In the genomic region with DNA sequence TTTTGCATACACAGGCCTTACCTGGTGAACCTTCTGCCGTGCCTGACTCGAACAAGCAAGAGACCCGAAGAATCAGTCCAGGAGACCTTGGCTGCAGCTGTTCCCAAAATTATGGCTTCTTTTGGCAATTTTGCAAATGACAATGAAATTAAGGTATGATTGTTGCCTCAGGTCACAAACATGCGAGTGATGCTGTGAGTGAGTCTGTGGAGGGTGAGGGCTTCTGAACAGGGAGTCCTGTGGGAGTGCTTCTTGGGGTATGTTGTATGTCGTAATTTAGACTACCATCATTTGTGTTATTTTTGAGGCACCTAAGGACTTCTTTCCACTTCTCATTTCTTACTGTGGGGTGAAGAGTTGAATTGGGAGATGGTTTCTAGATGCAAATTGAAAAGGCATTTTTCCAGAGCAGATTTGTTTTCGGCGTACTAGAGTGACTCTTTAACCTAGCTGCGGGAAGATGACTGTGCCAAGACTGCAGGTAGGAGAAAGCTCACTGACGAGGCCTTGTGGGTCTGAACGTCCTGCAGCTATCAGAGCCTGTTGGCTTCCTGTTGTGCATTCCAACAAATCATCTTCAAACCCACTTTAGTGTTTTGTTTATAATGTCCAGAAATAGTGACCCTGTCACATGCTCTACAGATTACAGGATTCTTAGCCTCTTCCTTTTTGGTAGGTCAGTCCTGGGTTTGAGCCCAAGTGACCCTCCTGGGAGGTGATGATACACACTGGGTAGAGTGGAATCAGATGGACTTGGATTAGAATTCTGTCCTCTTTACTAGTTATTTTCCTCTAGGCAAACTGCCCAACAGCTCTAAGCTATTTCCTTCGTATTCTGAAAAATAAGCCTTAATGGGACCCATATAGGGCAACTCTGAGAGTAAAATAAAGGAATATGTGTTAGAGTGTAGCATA, we compare ENCODE assay signal across 12 cellular contexts. TPM values are rescaled to one million over a fixed set of nuclear protein-coding genes. Genes with fewer than 3 reads are reported as not detected.
A peak's percentile ranks its signal among the peaks of the same experiment; 100 is the strongest.
DNase-seq lines count a peak whose midpoint lies in the region; ATAC-seq and TF ChIP-seq lines count a peak whose summit lies in the region.
"Had no signal": no experiment of that assay in that cellular context is flagged by ENCODE, and none has a peak within 500 bp of the region (broad histone marks: within the 10 kb centered on the region; RNA-seq: fewer than 3 reads in every experiment).

No MANE protein-coding gene starts in this region.

- CTCF ChIA-PET in WTC11 (lab: Charles Lee) = no interaction called here

- no peak for TF ChIP-seq POLR2A in suprapubic skin (IDR thresholded peaks at IDR 0.05)

- H3K27ac Mint-ChIP-seq in WTC11 = peak overlapping the region; percentile 60; the same call in 1 of the 2 replicates
- H3K27ac Mint-ChIP-seq: activated naive CD8-positive, alpha-beta T cell treated with anti-CD3 and anti-CD28 coated beads, Interleukin-2, amount 50 U/mL, for 24 hours had no signal

- peak overlapping the region; percentile 10 for H2AFZ ChIP-seq in ACC112 (ENCODE audit: low read length, unreplicated experiment)
- H2AFZ ChIP-seq: PC-9 had no signal

- DNase-seq in WTC11 (ENCODE audit: low spot score) = no peak
- peak; percentile 82 for DNase-seq in fibroblast of villous mesenchyme (ENCODE audit: low read depth)
- DNase-seq in pons (ENCODE audit: low spot score) = peak; percentile 15
- no peak for DNase-seq in NCI-H2171 (lab: John Stamatoyannopoulos, UW)
- no peak for DNase-seq in suprapubic skin (ENCODE audit: low spot score in 2 of 2)
- DNase-seq in NCI-H2107 treated with DMSO at 0.1 percent for 48 hours (lab: John Stamatoyannopoulos, UW; ENCODE audit: unreplicated experiment) = no peak

- peak overlapping the region; percentile 91 for H3K27ac ChIP-seq in ACC112 (ENCODE audit: low read depth, low read length)
- no peak overlapping the region for H3K27ac ChIP-seq in suprapubic skin
- H3K27ac ChIP-seq: PC-9 had no signal

- H3K27me3 Mint-ChIP-seq in WTC11 (ENCODE audit: low read depth) = no peaks in the 10 kb centered on the region
- H3K27me3 Mint-ChIP-seq: activated naive CD8-positive, alpha-beta T cell treated with anti-CD3 and anti-CD28 coated beads, Interleukin-2, amount 50 U/mL, for 24 hours; T-helper 17 cell had no signal

- TF ChIP-seq EP300 in suprapubic skin (IDR thresholded peaks at IDR 0.05) = no peak

- no peak overlapping the region for H3K4me3 Mint-ChIP-seq in WTC11
- H3K4me3 Mint-ChIP-seq: activated naive CD8-positive, alpha-beta T cell treated with anti-CD3 and anti-CD28 coated beads, Interleukin-2, amount 50 U/mL, for 24 hours had no signal

- no peak for TF ChIP-seq CTCF in WTC11 (IDR thresholded peaks at IDR 0.05)
- no peak for TF ChIP-seq CTCF in fibroblast of villous mesenchyme (IDR thresholded peaks at IDR 0.05; ENCODE audit: insufficient read depth, low read depth, low read length)
- TF ChIP-seq CTCF in suprapubic skin (IDR thresholded peaks at IDR 0.05) = no peak

- peak overlapping the region; percentile 3; the same call in 1 of the 2 replicates for H3K4me3 ChIP-seq in ACC112 (ENCODE audit: low read depth, low read length)
- H3K4me3 ChIP-seq in fibroblast of villous mesenchyme (ENCODE audit: low read depth, low read length) = no peak overlapping the region
- H3K4me3 ChIP-seq in suprapubic skin = no peak overlapping the region
- H3K4me3 ChIP-seq: PC-9 had no signal

- H3K36me3 ChIP-seq in ACC112 (ENCODE audit: insufficient read depth, low read length) = peaks cover 7% of the 10 kb centered on the region; the same call in 1 of the 2 replicates
- peaks cover 64% of the 10 kb centered on the region for H3K36me3 ChIP-seq in suprapubic skin

- peaks cover 71% of the 10 kb centered on the region for H3K36me3 Mint-ChIP-seq in WTC11

- ATAC-seq in WTC11 = no peak
- no peak for ATAC-seq in GM19452 (IDR thresholded peaks at IDR 0.05; ENCODE audit: unreplicated experiment)

- no peaks in the 10 kb centered on the region for H3K9me3 ChIP-seq in suprapubic skin

- POLR2A ChIA-PET in WTC11 (lab: Charles Lee) = no interaction called here

- 79% methylated on average over 11 of the region's 11 CpGs for WGBS in suprapubic skin

- H3K4me1 Mint-ChIP-seq in WTC11 = peaks cover 5% of the 10 kb centered on the region; the same call in 1 of the 2 replicates

- H3K27me3 ChIP-seq in ACC112 (ENCODE audit: insufficient read depth, low read length) (no peaks in the 10 kb centered on the region), suprapubic skin (no peaks in the 10 kb centered on the region)

- peaks cover 47% of the 10 kb centered on the region for H3K4me1 ChIP-seq in ACC112 (ENCODE audit: control insufficient read depth, insufficient read depth, low read length, unreplicated experiment)
- peaks cover 12% of the 10 kb centered on the region for H3K4me1 ChIP-seq in suprapubic skin

- peaks cover 7% of the 10 kb centered on the region for H3K79me2 ChIP-seq in ACC112 (ENCODE audit: control insufficient read depth, insufficient read depth, low read length, unreplicated experiment)

- H3K9me3 Mint-ChIP-seq in WTC11 = peaks cover 7% of the 10 kb centered on the region
- H3K9me3 Mint-ChIP-seq: activated naive CD8-positive, alpha-beta T cell treated with anti-CD3 and anti-CD28 coated beads, Interleukin-2, amount 50 U/mL, for 24 hours had no signal

TF ChIP-seq in WTC11, 78 proteins besides CTCF, POLR2A, EP300 and RAD21:
- TF ChIP-seq SMAD4 (CRISPR knock-in tag; IDR thresholded peaks at IDR 0.05) (no peak), MYBL2 (CRISPR knock-in tag; IDR thresholded peaks at IDR 0.05) (no peak), TP53 (CRISPR knock-in tag; IDR thresholded peaks at IDR 0.05) (no peak), ZNF423 (CRISPR knock-in tag; IDR thresholded peaks at IDR 0.05) (no peak), SMAD3 (CRISPR knock-in tag; IDR thresholded peaks at IDR 0.05; ENCODE audit: borderline replicate concordance) (no peak), ELF4 (CRISPR knock-in tag; IDR thresholded peaks at IDR 0.05; ENCODE audit: low read depth) (no peak), ZNF232 (CRISPR knock-in tag; IDR thresholded peaks at IDR 0.05) (no peak), NR2C2 (CRISPR knock-in tag; IDR thresholded peaks at IDR 0.05) (no peak)

RNA-seq across cellular contexts. Expression of gene HTT, which starts 33.0 kb away (rescaled TPM):
- 64.1 to 85.4 TPM (median 71.4 TPM) in 3 replicates for total RNA-seq in WTC11 (2021)
- total RNA-seq in fibroblast of villous mesenchyme = 60.6 and 65.2 TPM in 2 replicates
- total RNA-seq in suprapubic skin = 100 to 1,000 TPM in 1 of 4 donors, 10 to 100 TPM in 3; 50.1 to 192 (median 81.0) TPM

RNA-seq across cellular contexts. Expression of gene HTT-AS, which starts 33.2 kb away (rescaled TPM):
- not detected in 3 replicates for total RNA-seq in WTC11 (2021)
- total RNA-seq in fibroblast of villous mesenchyme = not detected in 2 replicates
- not detected for total RNA-seq in suprapubic skin
- total RNA-seq: occipital lobe, PC-9, T-helper 17 cell had no signal

Comparison
In these comparisons a context has a peak if more than half of its experiments do, and no peak if none do; other contexts are left out.
1. DNase-seq: peak in fibroblast of villous mesenchyme (single experiment) and pons (single experiment); none in WTC11 (single experiment), NCI-H2171 (single experiment), suprapubic skin (0 of 2) and NCI-H2107 treated with DMSO at 0.1 percent for 48 hours (single experiment).